8 cellular contexts compared by ENCODE assay signal in genomic region chr17:8109669-8110455, GRCh38. TPM values are rescaled to one million over a fixed set of nuclear protein-coding genes. Genes with fewer than 3 reads are reported as not detected.
A peak's percentile ranks its signal among the peaks of the same experiment; 100 is the strongest.
DNase-seq lines count a peak whose midpoint lies in the region; ATAC-seq and TF ChIP-seq lines count a peak whose summit lies in the region.

No MANE protein-coding gene starts in this region.

- ATAC-seq in upper lobe of left lung (ENCODE audit: low FRiP score in 2 of 2) (peak; percentile 77 to 89), HG03280 (IDR thresholded peaks at IDR 0.05; ENCODE audit: unreplicated experiment) (no peak), HG02759 (IDR thresholded peaks at IDR 0.05; ENCODE audit: unreplicated experiment) (no peak)

- H3K4me1 ChIP-seq in esophagus squamous epithelium (peaks cover 9 to 44% (median 11%) of the 10 kb centered on the region in 3 donors), neutrophil (ENCODE audit: control insufficient read depth in 1 of 2, insufficient read depth in 1 of 2, low read depth in 1 of 2, low read length in 1 of 2) (peaks cover 5 to 8% of the 10 kb centered on the region in 2 experiments), upper lobe of left lung (peaks cover 8 to 12% (median 9%) of the 10 kb centered on the region in 4 donors)

- H3K9me3 ChIP-seq in esophagus squamous epithelium = no peaks in the 10 kb centered on the region
- no peaks in the 10 kb centered on the region for H3K9me3 ChIP-seq in neutrophil
- no peaks in the 10 kb centered on the region for H3K9me3 ChIP-seq in upper lobe of left lung

- DNase-seq in GM13977 (ENCODE audit: low spot score) (peak; percentile 90), NCI-H345 (lab: John Stamatoyannopoulos, UW) (peak; percentile 66), activated T-cell treated with anti-CD3 and anti-CD28 coated beads for 48 hours (ENCODE audit: low read depth) (peak; percentile 76), esophagus squamous epithelium (lab: John Stamatoyannopoulos, UW) (no peak), upper lobe of left lung (peak; percentile 78 to 94)

- H3K4me3 ChIP-seq in esophagus squamous epithelium (peak overlapping the region; percentile 32 to 63 (median 48)), neutrophil (ENCODE audit: low read depth in 1 of 2, low read length in 1 of 2) (peak overlapping the region; percentile 12 to 38), upper lobe of left lung (peak overlapping the region in 3 of 4 donors; percentile 36 to 49 (median 46))

- TF ChIP-seq POLR2A in esophagus squamous epithelium (IDR thresholded peaks at IDR 0.05) (no peak), upper lobe of left lung (IDR thresholded peaks at IDR 0.05) (no peak)

- intact Hi-C loops in esophagus squamous epithelium (cut with DNase I) = loop anchor here (5.0 kb wide), 1 partner anchor 33 kb away; no protein-coding TSS in a partner anchor

- peak overlapping the region in 1 of 4 donors; percentile 21 for H3K27ac ChIP-seq in esophagus squamous epithelium
- no peak overlapping the region for H3K27ac ChIP-seq in neutrophil
- H3K27ac ChIP-seq in upper lobe of left lung = no peak overlapping the region

- peak; percentile 97 for TF ChIP-seq CTCF in GM13977 (IDR thresholded peaks at IDR 0.05; ENCODE audit: extremely low read depth, insufficient read depth, missing control alignments)
- peak; percentile 89 to 96 (median 91) for TF ChIP-seq CTCF in esophagus squamous epithelium (IDR thresholded peaks at IDR 0.05)
- TF ChIP-seq CTCF in neutrophil (IDR thresholded peaks at IDR 0.05) = peak; percentile 69
- TF ChIP-seq CTCF in upper lobe of left lung (IDR thresholded peaks at IDR 0.05) = peak; percentile 71 to 94 (median 91)

- WGBS in esophagus squamous epithelium, 2 donors = 8% methylated on average over 12 of the region's 61 CpGs; no CpG with 5 or more reads in 1 of the 2 donors
- WGBS in upper lobe of left lung, 2 donors = 1 to 15% methylated on average over 23 to 42 of the region's 61 CpGs

- in situ Hi-C loops in GM13977 (cut with MboI; ENCODE audit: low pct_unique_long_range_greater_than_20kb, low sequenced_read_pairs, unreplicated experiment) = no loop called here

- H3K27me3 ChIP-seq in esophagus squamous epithelium = peaks cover 0 to 69% (median 2%) of the 10 kb centered on the region in 4 donors
- H3K27me3 ChIP-seq in neutrophil = peaks cover 89% of the 10 kb centered on the region
- peaks cover 0 to 8% (median 7%) of the 10 kb centered on the region in 4 donors for H3K27me3 ChIP-seq in upper lobe of left lung

- TF ChIP-seq EP300 in upper lobe of left lung (IDR thresholded peaks at IDR 0.05) = no peak

- no peaks in the 10 kb centered on the region for H3K36me3 ChIP-seq in esophagus squamous epithelium
- no peaks in the 10 kb centered on the region for H3K36me3 ChIP-seq in neutrophil
- H3K36me3 ChIP-seq in upper lobe of left lung = no peaks in the 10 kb centered on the region

RNA-seq across cellular contexts. Expression of gene ALOXE3, which starts 8.5 kb away (rescaled TPM):
- total RNA-seq in esophagus squamous epithelium = 1 to 10 TPM in 2 of 4 donors, under 1 TPM in 1, not detected in 1; 0.30 to 8.8 (median 2.2) TPM
- not detected for total RNA-seq in upper lobe of left lung

RNA-seq across cellular contexts. Expression of gene HES7, which starts 14.0 kb away (rescaled TPM):
- total RNA-seq in esophagus squamous epithelium (not detected), upper lobe of left lung (1 to 10 TPM in 1 of 6 donors, not detected in 5; 4.9 TPM)

RNA-seq across cellular contexts. Expression of gene ALOX12B, which starts 22.3 kb away (rescaled TPM):
- total RNA-seq in esophagus squamous epithelium (10 to 100 TPM in 2 of 4 donors, 1 to 10 TPM in 1, under 1 TPM in 1; 0.76 to 34.6 (median 10.8) TPM), upper lobe of left lung (not detected)

RNA-seq across cellular contexts. Expression of gene PER1, which starts 42.3 kb away (rescaled TPM):
- total RNA-seq in esophagus squamous epithelium (10 to 100 TPM; 33.6 to 95.0 (median 56.3) TPM), upper lobe of left lung (100 to 1,000 TPM; 112 to 358 (median 288) TPM)

RNA-seq across cellular contexts. Expression of gene VAMP2, which starts 52.9 kb away (rescaled TPM):
- total RNA-seq in esophagus squamous epithelium = 10 to 100 TPM in 3 of 4 donors, 1 to 10 TPM in 1; 6.2 to 20.4 (median 12.0) TPM
- total RNA-seq in upper lobe of left lung = 10 to 100 TPM; 27.2 to 75.8 (median 49.8) TPM

Comparison
In these comparisons a context has a peak if more than half of its experiments do, and no peak if none do; other contexts are left out.
1. ATAC-seq: peak in upper lobe of left lung (2 of 2); none in HG03280 (single experiment) and HG02759 (single experiment).
2. Peak in every context shown above with its lines, with median percentiles within 50 percentile points of each other: CTCF ChIP-seq and H3K4me3 ChIP-seq.